ENCODE assay signal across 12 cellular contexts in genomic region chr2:149573760-149574159, GRCh38. TPM values are rescaled to one million over a fixed set of nuclear protein-coding genes. Genes with fewer than 3 reads are reported as not detected.
DNase-seq lines count a peak whose midpoint lies in the region; ATAC-seq and TF ChIP-seq lines count a peak whose summit lies in the region.
"Had no signal": no experiment of that assay in that cellular context is flagged by ENCODE, and none has a peak within 500 bp of the region (broad histone marks: within the 10 kb centered on the region; RNA-seq: fewer than 3 reads in every experiment).

No MANE protein-coding gene starts in this region.

- no peak overlapping the region for H3K27ac Mint-ChIP-seq in naive thymus-derived CD8-positive, alpha-beta T cell
- H3K27ac Mint-ChIP-seq: memory B cell had no signal

- peak in 1 of 2 donors; percentile 21 for DNase-seq in cardiac muscle cell (ENCODE audit: low read depth in 1 of 2, low spot score in 1 of 2)
- DNase-seq in left ventricle myocardium superior: no peak
- DNase-seq in PC-9: no peak
- peak; percentile 18 for DNase-seq in fibroblast of gingiva (ENCODE audit: low read depth)
- DNase-seq in transverse colon: no peak
- no peak for DNase-seq in posterior vena cava (ENCODE audit: low spot score)
- DNase-seq in naive thymus-derived CD8-positive, alpha-beta T cell: no peak
- DNase-seq: effector CD4-positive, alpha-beta T cell; MG63 had no signal

- no peak overlapping the region for H3K4me3 Mint-ChIP-seq in naive thymus-derived CD8-positive, alpha-beta T cell
- H3K4me3 Mint-ChIP-seq: memory B cell had no signal

- BruUV-seq in PC-9 (replicated peaks; lab: Mats Ljungman, UMichigan): no TSS peak

- H3K27me3 ChIP-seq in cardiac muscle cell (no peaks in the 10 kb centered on the region), PC-9 (ENCODE audit: insufficient read depth, low read depth) (no peaks in the 10 kb centered on the region), transverse colon (no peaks in the 10 kb centered on the region)
- H3K27me3 ChIP-seq: MG63, vagina had no signal

- POLR2A ChIA-PET in PC-9 (lab: Charles Lee; ENCODE audit: unreplicated experiment): interaction anchor here (0.6 kb wide), 1 partner anchor 490 kb away, joined by 3 read pairs; no protein-coding TSS in a partner anchor
- POLR2A ChIA-PET in naive thymus-derived CD8-positive, alpha-beta T cell (lab: Charles Lee): interaction anchor here (1.8 kb wide), 1 partner anchor 13 kb away, joined by 5 read pairs; no protein-coding TSS in a partner anchor

- no peaks in the 10 kb centered on the region for H3K79me2 ChIP-seq in PC-9 (ENCODE audit: low read depth)

- intact Hi-C loops in left ventricle myocardium superior (cut with micrococcal nuclease): no loop called here
- intact Hi-C loops in PC-9 (cut with micrococcal nuclease; ENCODE audit: unreplicated experiment): no loop called here
- intact Hi-C loops in transverse colon (cut with DNase I; ENCODE audit: low total_unique reads): no loop called here
- intact Hi-C loops in posterior vena cava (cut with DNase I): no loop called here

- no peaks in the 10 kb centered on the region for H3K9me3 ChIP-seq in cardiac muscle cell (ENCODE audit: low read depth)
- H3K9me3 ChIP-seq in PC-9 (ENCODE audit: insufficient read depth, low read depth): no peaks in the 10 kb centered on the region
- no peaks in the 10 kb centered on the region for H3K9me3 ChIP-seq in transverse colon
- H3K9me3 ChIP-seq: MG63, vagina had no signal

- TF ChIP-seq EP300 in transverse colon (IDR thresholded peaks at IDR 0.05; ENCODE audit: low read depth): no peak

- 29 to 43% methylated on average over 2 of the region's 2 CpGs for WGBS in transverse colon (ENCODE audit: low coverage in 1 of 2), 2 donors

- no peak for TF ChIP-seq POLR2A in transverse colon (IDR thresholded peaks at IDR 0.05)

- H3K4me3 ChIP-seq in cardiac muscle cell (no peak overlapping the region), PC-9 (no peak overlapping the region), transverse colon (no peak overlapping the region)
- H3K4me3 ChIP-seq: MG63, vagina had no signal

- no peaks in the 10 kb centered on the region for H3K9me2 ChIP-seq in PC-9 (ENCODE audit: insufficient read depth)

- ATAC-seq in left ventricle myocardium superior (no peak), GM19395 (IDR thresholded peaks at IDR 0.05; ENCODE audit: unreplicated experiment) (no peak)
- ATAC-seq in naive thymus-derived CD8-positive, alpha-beta T cell: no peak

- in situ Hi-C loops in transverse colon (cut with MboI; ENCODE audit: low pct_ligation_motif_present in 1 of 4, low pct_unique_long_range_greater_than_20kb in 1 of 4, low sequenced_read_pairs in 3 of 4): loop anchor here in 1 of 4 donors (25.0 kb wide), 1 partner anchor 261 kb away; no protein-coding TSS in a partner anchor

- H3K4me1 Mint-ChIP-seq in naive thymus-derived CD8-positive, alpha-beta T cell: peaks cover 18 to 32% (median 22%) of the 10 kb centered on the region in 4 donors

- no peak overlapping the region for H2AFZ ChIP-seq in PC-9

- CTCF ChIA-PET in PC-9 (lab: Charles Lee): interaction anchor here (0.7 to 0.9 kb wide), 2 partner anchors 14 to 651 kb away, joined by 4 read pairs; partner anchors contain the start of gene MMADHC

- H3F3A ChIP-seq in PC-9 (ENCODE audit: insufficient read depth, low read depth): peaks cover 13% of the 10 kb centered on the region; the same call in 1 of the 2 replicates

- H4K20me1 ChIP-seq in PC-9 (ENCODE audit: insufficient read depth): peaks cover 2% of the 10 kb centered on the region; the same call in 1 of the 2 replicates

- no peaks in the 10 kb centered on the region for H3K27me3 Mint-ChIP-seq in naive thymus-derived CD8-positive, alpha-beta T cell
- H3K27me3 Mint-ChIP-seq: memory B cell had no signal

- TF ChIP-seq CTCF in cardiac muscle cell (IDR thresholded peaks at IDR 0.05; ENCODE audit: low read depth, low read length) (peak; percentile 35), PC-9 (conservative IDR thresholded peaks at IDR 0.05) (peak; percentile 62), transverse colon (IDR thresholded peaks at IDR 0.05) (peak; percentile 19 to 44 (median 32))

- H3K36me3 Mint-ChIP-seq in naive thymus-derived CD8-positive, alpha-beta T cell: peaks cover 11 to 81% (median 19%) of the 10 kb centered on the region in 3 donors

- H3K36me3 ChIP-seq in cardiac muscle cell (peaks cover 70% of the 10 kb centered on the region), PC-9 (ENCODE audit: low read depth) (peaks cover 20% of the 10 kb centered on the region; the same call in 1 of the 2 replicates), transverse colon (peaks cover 0 to 57% (median 25%) of the 10 kb centered on the region in 4 donors)

- no peak overlapping the region for H3K4me2 ChIP-seq in PC-9

- H3K9me3 Mint-ChIP-seq in naive thymus-derived CD8-positive, alpha-beta T cell: no peaks in the 10 kb centered on the region
- H3K9me3 Mint-ChIP-seq: memory B cell had no signal

- H3K27ac ChIP-seq in cardiac muscle cell (no peak overlapping the region), PC-9 (no peak overlapping the region), transverse colon (peak overlapping the region in 3 of 4 donors; percentile 73 to 81 (median 75))
- H3K27ac ChIP-seq: vagina had no signal

- H3K4me1 ChIP-seq in cardiac muscle cell (ENCODE audit: low read depth) (no peaks in the 10 kb centered on the region), PC-9 (replicated peaks; ENCODE audit: insufficient read depth) (no peaks in the 10 kb centered on the region), transverse colon (peaks cover 7 to 32% (median 18%) of the 10 kb centered on the region in 4 donors)

RNA-seq across cellular contexts. Expression of gene MMADHC, which starts 13.8 kb away (rescaled TPM):
- total RNA-seq in cardiac muscle cell (38.5 and 62.5 TPM in 2 replicates), left ventricle myocardium superior (113 TPM), PC-9 (2021) (112 and 135 TPM in 2 replicates), transverse colon (10 to 100 TPM in 3 of 4 donors, 1 to 10 TPM in 1; 7.8 to 91.6 (median 44.5) TPM), posterior vena cava (10 to 100 TPM; 73.3 to 81.5 TPM)
- polyA plus RNA-seq in cardiac muscle cell: 120 and 129 TPM in 2 replicates
- total RNA-seq in naive thymus-derived CD8-positive, alpha-beta T cell: 10 to 100 TPM; 79.0 to 84.9 TPM
- 100 to 1,000 TPM in 2 of 3 donors, 10 to 100 TPM in 1; 90.2 to 119 (median 103) TPM for polyA plus RNA-seq in naive thymus-derived CD8-positive, alpha-beta T cell

Comparison
In these comparisons a context has a peak if more than half of its experiments do, and no peak if none do; other contexts are left out.
1. H3K27ac ChIP-seq: peak in transverse colon (3 of 4); none in cardiac muscle cell (single experiment) and PC-9 (single experiment).
2. Peak in every context shown above with its lines, with median percentiles within 50 percentile points of each other: CTCF ChIP-seq.